ENCODE assay signal across 15 cellular contexts in the genomic region with DNA sequence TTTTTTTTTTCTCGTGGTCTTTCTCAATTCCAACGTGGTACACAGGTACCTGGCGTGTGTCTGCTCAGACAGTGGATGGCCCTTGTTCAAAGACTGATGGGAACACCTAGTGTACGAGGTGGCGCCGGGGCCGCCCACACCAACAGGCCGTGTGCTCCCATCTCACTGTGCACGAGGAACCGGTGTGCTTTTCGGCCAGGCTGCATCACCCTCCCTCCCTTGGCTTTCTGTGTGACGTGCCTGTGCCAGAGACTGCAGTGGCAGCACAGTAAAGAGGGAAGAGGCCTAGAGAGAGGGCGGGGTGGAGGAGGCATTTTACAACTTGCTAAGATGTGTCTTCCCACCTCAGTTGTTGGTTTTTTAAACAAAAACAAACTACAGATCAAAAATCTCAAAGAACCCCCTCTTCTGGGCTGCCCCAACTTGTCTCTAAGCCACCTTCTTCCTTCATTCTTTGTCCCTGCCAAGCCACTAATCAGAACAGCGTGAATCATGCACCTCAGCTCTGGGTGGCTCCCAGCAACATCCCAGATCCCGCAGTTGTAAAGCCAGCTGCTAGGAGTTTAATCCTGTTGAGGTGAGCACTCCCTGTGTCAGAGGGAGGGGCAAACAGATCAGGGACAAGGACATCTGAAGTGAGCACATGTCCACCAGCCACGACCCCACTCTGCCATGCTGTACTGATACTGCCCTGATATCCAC. TPM values are rescaled to one million over a fixed set of nuclear protein-coding genes. Genes with fewer than 3 reads are reported as not detected.
DNase-seq lines count a peak whose midpoint lies in the region; ATAC-seq and TF ChIP-seq lines count a peak whose summit lies in the region.
"Had no signal": no experiment of that assay in that cellular context is flagged by ENCODE, and none has a peak within 500 bp of the region (broad histone marks: within the 10 kb centered on the region; RNA-seq: fewer than 3 reads in every experiment).

No MANE protein-coding gene starts in this region.

- peak overlapping the region; percentile 8 for H3K27ac Mint-ChIP-seq in neural progenitor cell
- H3K27ac Mint-ChIP-seq in T-cell = no peak overlapping the region
- H3K27ac Mint-ChIP-seq: activated CD8-positive, alpha-beta memory T cell treated with anti-CD3 and anti-CD28 coated beads, Interleukin-2, amount 10 ng/mL, durations not matched to agents 7 days and 5 days had no signal

- H3K27ac ChIP-seq in Panc1 (ENCODE audit: low read length) (peak overlapping the region; percentile 23; the same call in 1 of the 2 replicates), esophagus squamous epithelium (peak overlapping the region; percentile 78 to 87 (median 83)), neural progenitor cell (no peak overlapping the region)
- H3K27ac ChIP-seq: neutrophil had no signal

- POLR2A ChIA-PET in Panc1 (lab: Charles Lee) = no interaction called here
- POLR2A ChIA-PET in T-cell (lab: Charles Lee) = interaction anchor here in 1 of 2 donors (0.6 kb wide), 1 partner anchor 741 kb away, joined by 3 read pairs; no protein-coding TSS in a partner anchor

- H3K36me3 ChIP-seq in Panc1 (ENCODE audit: control insufficient read depth, insufficient read depth, low read length) = no peaks in the 10 kb centered on the region
- no peaks in the 10 kb centered on the region for H3K36me3 ChIP-seq in esophagus squamous epithelium
- H3K36me3 ChIP-seq in neural progenitor cell = no peaks in the 10 kb centered on the region
- H3K36me3 ChIP-seq: neutrophil had no signal

- 32 to 36% methylated on average over 11 to 13 of the region's 16 CpGs for WGBS in esophagus squamous epithelium, 2 donors

- no peaks in the 10 kb centered on the region for H3K79me2 ChIP-seq in neural progenitor cell (ENCODE audit: low read depth)

- peaks cover 24% of the 10 kb centered on the region for H3K4me1 Mint-ChIP-seq in neural progenitor cell
- H3K4me1 Mint-ChIP-seq in T-cell = peaks cover 5 to 6% (median 6%) of the 10 kb centered on the region in 3 donors

- BruUV-seq in Panc1 (replicated peaks; lab: Mats Ljungman, UMichigan) = no TSS peak

- H3K27me3 ChIP-seq in Panc1 (ENCODE audit: control insufficient read depth, insufficient read depth, low read length) (no peaks in the 10 kb centered on the region), esophagus squamous epithelium (no peaks in the 10 kb centered on the region), neural progenitor cell (no peaks in the 10 kb centered on the region)
- H3K27me3 ChIP-seq: neutrophil had no signal

- H3K4me1 ChIP-seq in Panc1 (ENCODE audit: control insufficient read depth, insufficient read depth, low read length) (peaks cover 13% of the 10 kb centered on the region), esophagus squamous epithelium (peaks cover 8 to 64% (median 32%) of the 10 kb centered on the region in 3 donors), neural progenitor cell (no peaks in the 10 kb centered on the region)

- H3K36me3 Mint-ChIP-seq in neural progenitor cell = no peaks in the 10 kb centered on the region
- no peaks in the 10 kb centered on the region for H3K36me3 Mint-ChIP-seq in T-cell
- H3K36me3 Mint-ChIP-seq: activated CD8-positive, alpha-beta memory T cell treated with anti-CD3 and anti-CD28 coated beads, Interleukin-2, amount 10 ng/mL, durations not matched to agents 7 days and 5 days had no signal

- no peak overlapping the region for H2AFZ ChIP-seq in neural progenitor cell (replicated peaks)

- no peak overlapping the region for H3K4me3 ChIP-seq in Panc1 (ENCODE audit: low read depth in 2 of 2, low read length in 2 of 2)
- no peak overlapping the region for H3K4me3 ChIP-seq in esophagus squamous epithelium
- no peak overlapping the region for H3K4me3 ChIP-seq in neural progenitor cell
- H3K4me3 ChIP-seq: lung had no signal

- no peaks in the 10 kb centered on the region for H3K9me3 Mint-ChIP-seq in neural progenitor cell
- no peaks in the 10 kb centered on the region for H3K9me3 Mint-ChIP-seq in T-cell

- H3K9me3 ChIP-seq in Panc1 (ENCODE audit: control insufficient read depth, insufficient read depth, low read depth, low read length) = no peaks in the 10 kb centered on the region
- H3K9me3 ChIP-seq in esophagus squamous epithelium = no peaks in the 10 kb centered on the region
- no peaks in the 10 kb centered on the region for H3K9me3 ChIP-seq in neural progenitor cell (ENCODE audit: low read depth)
- H3K9me3 ChIP-seq: neutrophil had no signal

- TF ChIP-seq POLR2A in esophagus squamous epithelium (IDR thresholded peaks at IDR 0.05) = peak in 1 of 4 donors; percentile 12

- CTCF ChIA-PET in Panc1 (lab: Charles Lee) = no interaction called here
- CTCF ChIA-PET in T-cell (lab: Charles Lee) = interaction anchor here (0.6 to 1.1 kb wide), 3 partner anchors 8 to 256 kb away, joined by 4 to 7 read pairs (median 5); no protein-coding TSS in a partner anchor

- H4K20me1 ChIP-seq in neural progenitor cell (ENCODE audit: low read depth) = no peaks in the 10 kb centered on the region

- in situ Hi-C loops in Panc1 (cut with HindIII; ENCODE audit: low pct_unique_long_range_greater_than_20kb, low sequenced_read_pairs) = no loop called here

- ATAC-seq in Panc1 (peak; percentile 40; the same call in 1 of the 2 replicates), T-cell (replicated peaks in 1 of 4) (no peak)
- ATAC-seq: activated CD8-positive, alpha-beta memory T cell treated with anti-CD3 and anti-CD28 coated beads, Interleukin-2, amount 10 ng/mL, durations not matched to agents 7 days and 5 days had no signal

- H3K27me3 Mint-ChIP-seq in neural progenitor cell (ENCODE audit: insufficient read depth, low read depth) (peaks cover 12% of the 10 kb centered on the region), T-cell (peaks cover 0 to 12% of the 10 kb centered on the region in 2 donors)

- H3K4me2 ChIP-seq in neural progenitor cell = no peak overlapping the region

- TF ChIP-seq CTCF in Panc1 (IDR thresholded peaks at IDR 0.05) (no peak), esophagus squamous epithelium (IDR thresholded peaks at IDR 0.05) (no peak), neural progenitor cell (IDR thresholded peaks at IDR 0.05) (no peak)

- DNase-seq in AG08395 (ENCODE audit: low spot score) (peak; percentile 49), Panc1 (ENCODE audit: low read depth, low spot score) (no peak), esophagus squamous epithelium (lab: John Stamatoyannopoulos, UW) (no peak), neural progenitor cell (ENCODE audit: low spot score) (no peak), SW 1271 (lab: John Stamatoyannopoulos, UW) (no peak), NCI-H187 treated with DMSO at 0.1 percent for 48 hours (lab: John Stamatoyannopoulos, UW) (no peak), T-cell (no peak), NCI-H1092 treated with DMSO at 0.1 percent for 48 hours (lab: John Stamatoyannopoulos, UW) (no peak)
- DNase-seq: activated CD8-positive, alpha-beta memory T cell treated with anti-CD3 and anti-CD28 coated beads, Interleukin-2, amount 10 ng/mL, durations not matched to agents 7 days and 5 days; activated naive CD4-positive, alpha-beta T cell; central memory CD4-positive, alpha-beta T cell; COR-L47; NCI-H69 had no signal

- H3K9ac ChIP-seq in neural progenitor cell = no peak overlapping the region

- H3K4me3 Mint-ChIP-seq in neural progenitor cell (no peak overlapping the region), T-cell (no peak overlapping the region)
- H3K4me3 Mint-ChIP-seq: activated CD8-positive, alpha-beta memory T cell treated with anti-CD3 and anti-CD28 coated beads, Interleukin-2, amount 10 ng/mL, durations not matched to agents 7 days and 5 days had no signal

- intact Hi-C loops in Panc1 (cut with micrococcal nuclease; ENCODE audit: unreplicated experiment) (no loop called here), esophagus squamous epithelium (cut with DNase I) (no loop called here)

- H3F3A ChIP-seq in neural progenitor cell (ENCODE audit: low read depth) = no peaks in the 10 kb centered on the region

RNA-seq across cellular contexts. Expression of gene IRF2BP2, which starts 20.8 kb away (rescaled TPM):
- total RNA-seq in Panc1 (2021; ENCODE audit: unreplicated experiment) (187 TPM), esophagus squamous epithelium (10 to 100 TPM; 52.5 to 66.8 (median 57.6) TPM), neural progenitor cell (ENCODE audit: low replicate concordance) (21.2 and 22.9 TPM in 2 replicates), T-cell (100 to 1,000 TPM; 141 to 406 (median 163) TPM)
- polyA plus RNA-seq in Panc1 (2012; ENCODE audit: insufficient read length) = 155 TPM
